ENCODE assay signal across 1 cellular context in the genomic region with DNA sequence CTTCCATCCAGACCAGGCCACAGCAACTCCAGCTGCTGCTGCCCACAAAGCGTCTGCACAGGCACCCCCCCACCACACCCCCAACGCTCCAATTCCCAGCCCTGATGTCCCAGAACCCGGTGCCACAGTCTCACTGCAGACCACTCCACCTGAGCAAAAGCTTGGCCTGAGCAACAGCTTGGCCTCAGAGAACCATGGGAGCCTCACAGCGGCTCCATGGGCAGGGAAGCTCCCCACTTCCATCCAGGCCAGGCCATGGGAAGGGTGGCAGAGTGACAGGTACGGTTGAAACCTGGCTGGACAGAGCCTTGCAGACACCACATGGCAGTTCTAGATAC.
TF ChIP-seq lines count a peak whose summit lies in the region.

No MANE protein-coding gene starts in this region.

TF ChIP-seq in endothelial cell of umbilical vein, 7 proteins besides CTCF, POLR2A, EP300 and RAD21:
- no peak for TF ChIP-seq JUN (IDR thresholded peaks at IDR 0.05; ENCODE audit: borderline replicate concordance, insufficient read depth, insufficient read length, low read depth)
- peak; percentile 1 for TF ChIP-seq POLR2AphosphoS5 (IDR thresholded peaks at IDR 0.05; ENCODE audit: insufficient read depth, low read depth, low read length)
